24 cellular contexts compared by ENCODE assay signal in genomic region chr10:105354010-105354409, GRCh38.
"Had no signal": no experiment of that assay in that cellular context is flagged by ENCODE, and none has a peak within 500 bp of the region (broad histone marks: within the 10 kb centered on the region; RNA-seq: fewer than 3 reads in every experiment).

No MANE protein-coding gene starts in this region.

- H3K4me3 ChIP-seq: left lung, lower lobe of right lung, pancreas, prostate gland, skin epidermis, spleen, suprapubic skin, thoracic aorta, tibial artery, upper lobe of left lung, vagina had no signal

- H3K27ac ChIP-seq: left lung, lower lobe of right lung, pancreas, prostate gland, skin epidermis, spleen, suprapubic skin, thoracic aorta, tibial artery, upper lobe of left lung, vagina had no signal

- ATAC-seq: left cardiac atrium; left lung; naive thymus-derived CD4-positive, alpha-beta T cell; pancreas; right cardiac atrium; sciatic nerve; stimulated activated effector memory CD8-positive, alpha-beta T cell treated with anti-CD3 and anti-CD28 coated beads, Interleukin-12 subunit alpha, Interleukin-12 subunit beta, amount 100 ng/mL, for 72 hours had no signal

- H3K36me3 ChIP-seq: left lung, lower lobe of right lung, pancreas, prostate gland, spleen, suprapubic skin, thoracic aorta, tibial artery, upper lobe of left lung, vagina had no signal

- H3K4me1 ChIP-seq: left lung, lower lobe of right lung, pancreas, prostate gland, spleen, suprapubic skin, tibial artery, upper lobe of left lung, vagina had no signal

- H3K27me3 ChIP-seq: left lung, pancreas, spleen, suprapubic skin, tibial artery, upper lobe of left lung, vagina had no signal

- DNase-seq: hippocampal formation; kidney glomerular epithelial cell; left cardiac atrium; left lung; lower lobe of right lung; mammary epithelial cell; mesenchymal stem cell; naive thymus-derived CD4-positive, alpha-beta T cell; nucleus accumbens; pancreas; retina; right cardiac atrium; spleen; stimulated activated CD4-positive, alpha-beta T cell treated with anti-CD3 and anti-CD28 coated beads, Interleukin-4, amount 100 ng/mL, for 24 hours; stimulated activated naive CD4-positive, alpha-beta T cell; tibial artery; upper lobe of left lung had no signal

- H3K9me3 ChIP-seq: left lung, lower lobe of right lung, pancreas, prostate gland, suprapubic skin, thoracic aorta, tibial artery, upper lobe of left lung, vagina had no signal
